In the genomic region with DNA sequence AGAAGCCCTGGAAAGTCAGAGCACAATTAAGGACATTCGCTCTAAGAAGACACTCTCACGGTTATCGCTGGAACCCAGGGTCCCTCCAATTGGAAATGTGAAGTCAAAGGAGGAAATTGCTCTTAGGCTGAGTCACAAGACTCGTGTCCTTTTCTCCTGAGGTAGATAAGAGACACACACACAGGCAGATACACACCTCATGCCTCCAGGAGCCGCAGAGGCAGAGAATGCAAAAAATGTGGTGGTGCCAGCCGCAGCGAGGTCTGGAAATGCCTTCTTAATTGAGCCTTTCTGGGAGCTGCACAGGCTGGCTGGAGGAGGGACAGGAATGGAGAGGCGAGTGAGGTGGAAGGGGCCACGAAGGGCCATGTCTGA, we compare ENCODE assay signal across 14 cellular contexts.
DNase-seq lines count a peak whose midpoint lies in the region; ATAC-seq, FAIRE-seq and TF ChIP-seq lines count a peak whose summit lies in the region.
"Had no signal": no experiment of that assay in that cellular context is flagged by ENCODE, and none has a peak within 500 bp of the region (broad histone marks: within the 10 kb centered on the region; RNA-seq: fewer than 3 reads in every experiment).

No MANE protein-coding gene starts in this region.

- 57 to 66% methylated on average over 9 of the region's 9 CpGs for WGBS in thyroid gland, 2 donors
- WGBS in heart left ventricle, 4 donors: 58 to 64% (median 61%) methylated on average over 9 of the region's 9 CpGs

- peak overlapping the region; percentile 34 for H3K9ac ChIP-seq in astrocyte (ENCODE audit: low read length)

- no peaks in the 10 kb centered on the region for H4K20me1 ChIP-seq in astrocyte (ENCODE audit: insufficient read depth, low read length)

- H3K4me3 ChIP-seq in astrocyte (ENCODE audit: insufficient read depth, low read depth, low read length) (no peak overlapping the region), thyroid gland (replicated peaks in 1 of 3) (no peak overlapping the region), heart left ventricle (no peak overlapping the region)

- H3K9me3 Mint-ChIP-seq in astrocyte (ENCODE audit: unreplicated experiment): no peaks in the 10 kb centered on the region
- H3K9me3 Mint-ChIP-seq: activated naive CD8-positive, alpha-beta T cell treated with anti-CD3 and anti-CD28 coated beads, Interleukin-2, amount 10 ng/mL, durations not matched to agents 7 days and 5 days; HFFc6 had no signal

- H3K36me3 ChIP-seq in astrocyte (ENCODE audit: insufficient read depth, low read length) (no peaks in the 10 kb centered on the region), thyroid gland (no peaks in the 10 kb centered on the region), heart left ventricle (no peaks in the 10 kb centered on the region)

- peaks cover 54% of the 10 kb centered on the region for H3K27me3 Mint-ChIP-seq in astrocyte (ENCODE audit: low read depth, unreplicated experiment)

- no peaks in the 10 kb centered on the region for H3K9me3 ChIP-seq in astrocyte (ENCODE audit: insufficient read depth, low read depth, low read length)
- H3K9me3 ChIP-seq in thyroid gland: no peaks in the 10 kb centered on the region
- no peaks in the 10 kb centered on the region for H3K9me3 ChIP-seq in heart left ventricle

- TF ChIP-seq POLR2A in thyroid gland (IDR thresholded peaks at IDR 0.05): no peak
- TF ChIP-seq POLR2A in heart left ventricle (IDR thresholded peaks at IDR 0.05): no peak

- TF ChIP-seq CTCF in astrocyte (IDR thresholded peaks at IDR 0.05; ENCODE audit: insufficient read depth, low read depth, low read length) (no peak), thyroid gland (IDR thresholded peaks at IDR 0.05) (no peak), heart left ventricle (IDR thresholded peaks at IDR 0.05) (no peak)

- peak overlapping the region; percentile 47 for H3K4me2 ChIP-seq in astrocyte (ENCODE audit: low read length)

- H3K4me1 ChIP-seq in astrocyte (ENCODE audit: insufficient read depth, low read length): peaks cover 33% of the 10 kb centered on the region
- peaks cover 0 to 21% of the 10 kb centered on the region in 2 donors for H3K4me1 ChIP-seq in thyroid gland
- H3K4me1 ChIP-seq in heart left ventricle: peaks cover 0 to 16% (median 7%) of the 10 kb centered on the region in 12 donors

- peak overlapping the region; percentile 39 for H3K27ac ChIP-seq in astrocyte (ENCODE audit: low read depth, low read length)
- H3K27ac ChIP-seq in thyroid gland: peak overlapping the region in 2 of 3 donors; percentile 20 to 34
- H3K27ac ChIP-seq in heart left ventricle: no peak overlapping the region

- peak overlapping the region; percentile 86 for H3K27ac Mint-ChIP-seq in astrocyte (ENCODE audit: unreplicated experiment)
- H3K27ac Mint-ChIP-seq: activated naive CD8-positive, alpha-beta T cell treated with anti-CD3 and anti-CD28 coated beads, Interleukin-2, amount 10 ng/mL, durations not matched to agents 7 days and 5 days; HFFc6 had no signal

- H3K36me3 Mint-ChIP-seq in astrocyte (ENCODE audit: low read depth, unreplicated experiment): no peaks in the 10 kb centered on the region
- H3K36me3 Mint-ChIP-seq: activated naive CD8-positive, alpha-beta T cell treated with anti-CD3 and anti-CD28 coated beads, Interleukin-2, amount 10 ng/mL, durations not matched to agents 7 days and 5 days had no signal

- intact Hi-C loops in thyroid gland (cut with DNase I) (loop anchor here (5.0 to 10.0 kb wide), 2 partner anchors 213 to 355 kb away; partner anchors contain the start of gene HES1), heart left ventricle (cut with DNase I) (loop anchor here in 9 of 10 donors (2.0 to 10.0 kb wide), 8 partner anchors 193 to 620 kb away; no protein-coding TSS in a partner anchor)

- H3K4me3 Mint-ChIP-seq in astrocyte (ENCODE audit: unreplicated experiment): peak overlapping the region; percentile 12
- H3K4me3 Mint-ChIP-seq: activated naive CD8-positive, alpha-beta T cell treated with anti-CD3 and anti-CD28 coated beads, Interleukin-2, amount 10 ng/mL, durations not matched to agents 7 days and 5 days; HFFc6 had no signal

- H3K27me3 ChIP-seq in astrocyte (ENCODE audit: insufficient read depth, low read length) (peaks cover 32% of the 10 kb centered on the region), thyroid gland (no peaks in the 10 kb centered on the region), heart left ventricle (peaks cover 0 to 51% (median 20%) of the 10 kb centered on the region in 9 donors)

- peaks cover 44% of the 10 kb centered on the region for H3K4me1 Mint-ChIP-seq in astrocyte (ENCODE audit: low read depth, unreplicated experiment)

- no peak for ATAC-seq in heart left ventricle

- no peak for FAIRE-seq in astrocyte (lab: Jason Lieb, UNC)

- DNase-seq in HT1080 (ENCODE audit: low read depth) (peak; percentile 90), astrocyte (ENCODE audit: low read depth) (peak; percentile 80), islet precursor cell (peak; percentile 100), thyroid gland (peak; percentile 53 to 66), hippocampal formation (lab: John Stamatoyannopoulos, UW) (no peak), heart left ventricle (no peak), DMS114 treated with DMSO at 0.1 percent for 48 hours (lab: John Stamatoyannopoulos, UW; ENCODE audit: unreplicated experiment) (no peak)
- no peak for DNase-seq in activated CD4-positive, CD25-positive, alpha-beta regulatory T cell treated with anti-CD3 and anti-CD28 coated beads, Interleukin-2, amount 50 U/mL, for 72 hours
- DNase-seq: activated naive CD8-positive, alpha-beta T cell treated with anti-CD3 and anti-CD28 coated beads, Interleukin-2, amount 10 ng/mL, durations not matched to agents 7 days and 5 days; effector CD4-positive, alpha-beta T cell; HFFc6; NCI-H1105 treated with DMSO at 0.1 percent for 48 hours; NK-92 treated with Interleukin-12 subunit alpha and Interleukin-12 subunit beta, amount 100 ng/mL, for 24 hours; T-helper 9 cell had no signal

- no peaks in the 10 kb centered on the region for H3K79me2 ChIP-seq in astrocyte (ENCODE audit: insufficient read depth, low read length)

- H2AFZ ChIP-seq in astrocyte (ENCODE audit: low read depth, low read length): no peak overlapping the region

Comparison
In these comparisons a context has a peak if more than half of its experiments do, and no peak if none do; other contexts are left out.
1. DNase-seq: peak in HT1080 (single experiment), astrocyte (single experiment), islet precursor cell (single experiment) and thyroid gland (2 of 2); none in hippocampal formation (0 of 2), heart left ventricle (0 of 5), DMS114 treated with DMSO at 0.1 percent for 48 hours (single experiment) and activated CD4-positive, CD25-positive, alpha-beta regulatory T cell treated with anti-CD3 and anti-CD28 coated beads, Interleukin-2, amount 50 U/mL, for 72 hours (single experiment).
2. H3K27ac ChIP-seq: peak in astrocyte (single experiment) and thyroid gland (2 of 3); none in heart left ventricle (0 of 12).